Comparison of ENCODE assay signal across 32 cellular contexts in the genomic region with DNA sequence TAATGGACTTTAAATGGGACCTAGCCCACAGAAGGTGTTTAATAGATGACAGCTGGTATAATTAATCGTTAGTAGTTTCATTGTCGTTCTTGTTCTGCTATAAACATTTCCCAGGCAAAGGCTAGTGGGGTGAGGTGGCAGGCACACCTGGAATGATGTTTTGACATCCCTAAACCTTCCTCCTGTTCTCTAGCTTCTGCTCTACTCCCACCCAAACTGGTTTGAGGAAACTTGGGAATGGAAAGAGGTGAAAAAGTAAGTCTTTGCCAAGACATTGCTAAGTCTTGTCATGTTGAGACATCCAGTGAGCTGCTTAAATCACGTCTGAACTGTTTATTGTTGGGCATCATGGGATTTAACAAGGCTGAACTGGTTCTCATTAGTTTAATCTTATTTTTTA. TPM values are rescaled to one million over a fixed set of nuclear protein-coding genes. Genes with fewer than 3 reads are reported as not detected.
"Had no signal": no experiment of that assay in that cellular context is flagged by ENCODE, and none has a peak within 500 bp of the region (broad histone marks: within the 10 kb centered on the region; RNA-seq: fewer than 3 reads in every experiment).

No MANE protein-coding gene starts in this region.

- FAIRE-seq: astrocyte, TTC549 had no signal

- H3K4me1 ChIP-seq: adrenal gland, breast epithelium had no signal

- DNase-seq: activated B cell treated with CpG ODN at 0.5 μM for 24 hours; activated CD4-positive, alpha-beta memory T cell treated with anti-CD3 and anti-CD28 coated beads for 36 hours; activated CD4-positive, alpha-beta T cell treated with anti-CD3 and anti-CD28 coated beads for 4 hours; activated CD4-positive, alpha-beta T cell treated with anti-CD3 and anti-CD28 coated beads, Interleukin-2, amount 10 ng/mL, durations not matched to agents 24 days and 14 days; activated CD4-positive, alpha-beta T cell treated with anti-CD3 and anti-CD28 coated beads, Interleukin-2, amount 50 U/mL, for 1 hour; activated CD4-positive, alpha-beta T cell treated with anti-CD3 and anti-CD28 coated beads, Interleukin-2, amount 50 U/mL, for 4 hours; activated CD4-positive, CD25-positive, alpha-beta regulatory T cell treated with anti-CD3 and anti-CD28 coated beads, Interleukin-2, amount 50 U/mL, for 72 hours; activated CD8-positive, alpha-beta memory T cell treated with anti-CD3 and anti-CD28 coated beads, Interleukin-2, amount 50 U/mL, for 4 hours; activated CD8-positive, alpha-beta T cell treated with anti-CD3 and anti-CD28 coated beads for 36 hours; activated effector memory CD4-positive, alpha-beta T cell treated with anti-CD3 and anti-CD28 coated beads, Interleukin-2, amount 50 U/mL, for 16 hours; activated gamma-delta T cell treated with Interleukin-2 at 50 U/mL for 16 hours; activated naive CD4-positive, alpha-beta T cell; activated naive CD4-positive, alpha-beta T cell treated with anti-CD3 and anti-CD28 coated beads for 36 hours; activated naive CD4-positive, alpha-beta T cell treated with anti-CD3 and anti-CD28 coated beads, Interleukin-2, amount 50 U/mL, for 16 hours; activated naive CD8-positive, alpha-beta T cell treated with anti-CD3 and anti-CD28 coated beads for 36 hours; activated T-cell treated with anti-CD3 and anti-CD28 coated beads for 4 hours; activated T-cell treated with anti-CD3 and anti-CD28 coated beads, Interleukin-2, amount 50 U/mL, for 1 hour; activated T-cell treated with anti-CD3 and anti-CD28 coated beads, Interleukin-2, amount 50 U/mL, for 4 hours; activated T-cell treated with anti-CD3 and anti-CD28 coated beads, Interleukin-2, amount 50 U/mL, for 72 hours; adrenal gland; amniotic stem cell; aorta; body of pancreas; brain microvascular endothelial cell; central memory CD4-positive, alpha-beta T cell; T-helper 1 cell; T-helper 2 cell; T-helper 9 cell had no signal

- H3K27ac ChIP-seq: adrenal gland, brain microvascular endothelial cell, breast epithelium, VCaP had no signal

- H3K27me3 ChIP-seq: adrenal gland, body of pancreas, breast epithelium had no signal

- H3K9me3 ChIP-seq: adrenal gland, body of pancreas, breast epithelium had no signal

- H3K36me3 ChIP-seq: adrenal gland, brain microvascular endothelial cell, breast epithelium had no signal

- H3K4me3 ChIP-seq: adrenal gland, body of pancreas, breast epithelium had no signal

RNA-seq across cellular contexts. Expression of a gene that starts 37.5 kb away (rescaled TPM):
- polyA plus RNA-seq: adrenal gland, aorta had no signal
